11 cellular contexts compared by ENCODE assay signal in the genomic region with DNA sequence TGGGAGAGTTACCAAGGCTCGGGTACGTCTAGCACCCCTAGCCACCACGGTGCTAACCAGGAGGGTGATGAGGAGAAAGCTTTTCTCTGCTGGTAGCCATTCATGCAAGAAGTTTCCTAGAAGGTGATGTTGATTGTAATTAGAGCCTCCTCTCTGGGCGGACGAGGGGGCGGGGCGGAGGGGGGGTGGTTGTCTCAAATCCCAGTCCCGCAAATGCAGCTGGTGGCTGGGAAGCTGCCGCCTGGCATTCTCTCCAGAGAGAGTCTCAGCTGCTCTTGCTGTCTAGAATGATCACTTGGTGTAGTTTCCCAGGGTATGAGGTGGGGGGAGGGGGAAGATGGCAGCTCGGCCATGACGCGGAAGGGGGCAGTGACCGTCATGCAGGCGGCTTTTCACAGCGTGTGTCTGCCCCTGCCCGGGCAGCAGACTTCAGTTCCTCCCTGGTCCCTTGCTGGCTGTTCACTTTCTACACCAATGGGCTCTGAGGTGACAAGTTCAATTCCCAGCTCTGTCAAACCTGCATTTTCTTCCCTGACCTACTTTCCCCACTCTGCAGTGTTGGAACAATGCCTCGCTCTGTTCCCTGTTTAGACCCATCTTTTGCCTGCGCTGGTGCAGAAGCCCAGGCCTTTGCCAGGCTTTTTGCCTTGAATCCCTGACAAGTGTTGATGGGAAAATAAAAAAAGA.
DNase-seq lines count a peak whose midpoint lies in the region; ATAC-seq, FAIRE-seq and TF ChIP-seq lines count a peak whose summit lies in the region.
"Had no signal": no experiment of that assay in that cellular context is flagged by ENCODE, and none has a peak within 500 bp of the region (broad histone marks: within the 10 kb centered on the region; RNA-seq: fewer than 3 reads in every experiment).

No MANE protein-coding gene starts in this region.

- peaks cover 9% of the 10 kb centered on the region for H3K4me1 ChIP-seq in SJCRH30

- peaks cover 2% of the 10 kb centered on the region for H3K27me3 Mint-ChIP-seq in activated CD4-positive, alpha-beta memory T cell treated with anti-CD3 and anti-CD28 coated beads, Interleukin-2, amount 10 ng/mL, durations not matched to agents 7 days and 5 days

- no peak overlapping the region for H3K27ac Mint-ChIP-seq in activated CD4-positive, alpha-beta memory T cell treated with anti-CD3 and anti-CD28 coated beads, Interleukin-2, amount 10 ng/mL, durations not matched to agents 7 days and 5 days

- no peaks in the 10 kb centered on the region for H3K9me3 Mint-ChIP-seq in activated CD4-positive, alpha-beta memory T cell treated with anti-CD3 and anti-CD28 coated beads, Interleukin-2, amount 10 ng/mL, durations not matched to agents 7 days and 5 days

- peak; percentile 64 for ATAC-seq in left ventricle myocardium superior

- H3K9me3 ChIP-seq in SJCRH30 (replicated peaks) = no peaks in the 10 kb centered on the region

- TF ChIP-seq POLR2A in GM12891 (IDR thresholded peaks at IDR 0.05; ENCODE audit: low read depth, low read length) = no peak

- H3K4me1 Mint-ChIP-seq in activated CD4-positive, alpha-beta memory T cell treated with anti-CD3 and anti-CD28 coated beads, Interleukin-2, amount 10 ng/mL, durations not matched to agents 7 days and 5 days = peaks cover 52% of the 10 kb centered on the region

- intact Hi-C loops in left ventricle myocardium superior (cut with micrococcal nuclease) = no loop called here

- peak; percentile 96 for DNase-seq in G401 (ENCODE audit: low spot score)
- DNase-seq in SJCRH30 = peak; percentile 77 to 83
- peak; percentile 32 for DNase-seq in left ventricle myocardium superior
- DNase-seq in pons (ENCODE audit: low spot score) = peak; percentile 88
- DNase-seq in GM12891 (ENCODE audit: insufficient read length, low spot score) = no peak
- DNase-seq in NCI-H2081 (lab: John Stamatoyannopoulos, UW) = no peak
- DNase-seq in activated CD4-positive, alpha-beta memory T cell treated with anti-CD3 and anti-CD28 coated beads, Interleukin-2, amount 10 ng/mL, durations not matched to agents 7 days and 5 days = no peak
- DNase-seq in COLO829 (ENCODE audit: low spot score) = no peak
- DNase-seq: DND-41; effector memory CD4-positive, alpha-beta T cell had no signal

- H3K36me3 Mint-ChIP-seq in activated CD4-positive, alpha-beta memory T cell treated with anti-CD3 and anti-CD28 coated beads, Interleukin-2, amount 10 ng/mL, durations not matched to agents 7 days and 5 days (ENCODE audit: low read depth) = no peaks in the 10 kb centered on the region

- H3K27me3 ChIP-seq in SJCRH30 = no peaks in the 10 kb centered on the region

- no peak overlapping the region for H3K4me3 Mint-ChIP-seq in activated CD4-positive, alpha-beta memory T cell treated with anti-CD3 and anti-CD28 coated beads, Interleukin-2, amount 10 ng/mL, durations not matched to agents 7 days and 5 days

- in situ Hi-C loops in G401 (cut with HindIII; ENCODE audit: low sequenced_read_pairs) = no loop called here

- no peaks in the 10 kb centered on the region for H3K36me3 ChIP-seq in SJCRH30

- H3K4me3 ChIP-seq in SJCRH30 = no peak overlapping the region

- POLR2A ChIA-PET in activated CD4-positive, alpha-beta memory T cell treated with anti-CD3 and anti-CD28 coated beads, Interleukin-2, amount 10 ng/mL, durations not matched to agents 7 days and 5 days (lab: Charles Lee) = interaction anchor here (1.2 kb wide), 1 partner anchor 61 kb away, joined by 3 read pairs; a partner anchor contains a TSS

- no peak overlapping the region for H3K27ac ChIP-seq in SJCRH30

- no peak for FAIRE-seq in GM12891 (lab: Jason Lieb, UNC)
- FAIRE-seq: TTC549 had no signal

- CTCF ChIA-PET in activated CD4-positive, alpha-beta memory T cell treated with anti-CD3 and anti-CD28 coated beads, Interleukin-2, amount 10 ng/mL, durations not matched to agents 7 days and 5 days (lab: Charles Lee) = no interaction called here

TF ChIP-seq in GM12891, 5 proteins besides CTCF, POLR2A, EP300 and RAD21:
- no peak for TF ChIP-seq POLR2AphosphoS5 (IDR thresholded peaks at IDR 0.05; ENCODE audit: low read depth, low read length)
- no peak for TF ChIP-seq SPI1 (IDR thresholded peaks at IDR 0.05; ENCODE audit: low read depth, low read length)
- no peak for TF ChIP-seq PAX5 (IDR thresholded peaks at IDR 0.05; ENCODE audit: insufficient read depth, low read length, severe bottlenecking)
- TF ChIP-seq TAF1 (IDR thresholded peaks at IDR 0.05; ENCODE audit: low read depth, low read length) = no peak
- TF ChIP-seq POU2F2 (IDR thresholded peaks at IDR 0.05; ENCODE audit: low read depth, low read length) = no peak

Comparison
In these comparisons a context has a peak if more than half of its experiments do, and no peak if none do; other contexts are left out.
1. DNase-seq: peak in G401 (single experiment), SJCRH30 (2 of 2), left ventricle myocardium superior (single experiment) and pons (single experiment); none in GM12891 (single experiment), NCI-H2081 (0 of 2), activated CD4-positive, alpha-beta memory T cell treated with anti-CD3 and anti-CD28 coated beads, Interleukin-2, amount 10 ng/mL, durations not matched to agents 7 days and 5 days (single experiment) and COLO829 (single experiment).